10 cellular contexts compared by ENCODE assay signal in the genomic region with DNA sequence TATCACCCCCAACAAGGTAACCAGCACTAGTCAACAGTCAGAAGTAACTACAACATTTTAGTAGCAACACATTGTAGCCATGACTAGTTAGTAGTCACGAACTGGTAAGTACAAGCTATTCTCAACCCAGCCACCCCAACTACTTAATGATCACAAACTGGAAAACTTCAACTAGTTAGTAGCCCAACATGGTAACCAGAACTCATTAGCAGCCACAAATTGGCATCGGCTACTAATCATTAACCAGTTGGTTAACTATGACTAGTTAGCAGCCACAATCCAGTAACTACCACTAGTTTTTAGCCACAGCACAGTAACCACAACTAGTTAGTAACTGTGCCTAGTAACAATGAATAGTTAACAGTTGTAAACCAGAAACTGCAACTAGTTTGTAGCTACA.
"Had no signal": no experiment of that assay in that cellular context is flagged by ENCODE, and none has a peak within 500 bp of the region (broad histone marks: within the 10 kb centered on the region; RNA-seq: fewer than 3 reads in every experiment).

No MANE protein-coding gene starts in this region.

- DNase-seq: GM23248, GOT3, H7, H9, HCEC 1CT, HFFc6 had no signal

- H3K4me3 Mint-ChIP-seq: GM23338, H9, HFFc6 had no signal

- ATAC-seq: GM23338, HCT116 had no signal

- H3K4me1 ChIP-seq: HAP-1 had no signal

- H3K36me3 ChIP-seq: HAP-1 had no signal

- H3K4me2 ChIP-seq: GM23338 had no signal

- H3K27ac Mint-ChIP-seq: GM23338, H9, HFFc6 had no signal

- FAIRE-seq: H54 had no signal

- H3K4me3 ChIP-seq: GM23248, GM23338, HAP-1 had no signal

- H3K4me1 Mint-ChIP-seq: GM23338 had no signal

- H3K27ac ChIP-seq: GM23248 had no signal

- H3K9me3 ChIP-seq: HAP-1 had no signal

- H2AFZ ChIP-seq: GM23248, GM23338 had no signal

- H3K9ac ChIP-seq: GM23248 had no signal
